ENCODE assay signal across 8 cellular contexts in the genomic region with DNA sequence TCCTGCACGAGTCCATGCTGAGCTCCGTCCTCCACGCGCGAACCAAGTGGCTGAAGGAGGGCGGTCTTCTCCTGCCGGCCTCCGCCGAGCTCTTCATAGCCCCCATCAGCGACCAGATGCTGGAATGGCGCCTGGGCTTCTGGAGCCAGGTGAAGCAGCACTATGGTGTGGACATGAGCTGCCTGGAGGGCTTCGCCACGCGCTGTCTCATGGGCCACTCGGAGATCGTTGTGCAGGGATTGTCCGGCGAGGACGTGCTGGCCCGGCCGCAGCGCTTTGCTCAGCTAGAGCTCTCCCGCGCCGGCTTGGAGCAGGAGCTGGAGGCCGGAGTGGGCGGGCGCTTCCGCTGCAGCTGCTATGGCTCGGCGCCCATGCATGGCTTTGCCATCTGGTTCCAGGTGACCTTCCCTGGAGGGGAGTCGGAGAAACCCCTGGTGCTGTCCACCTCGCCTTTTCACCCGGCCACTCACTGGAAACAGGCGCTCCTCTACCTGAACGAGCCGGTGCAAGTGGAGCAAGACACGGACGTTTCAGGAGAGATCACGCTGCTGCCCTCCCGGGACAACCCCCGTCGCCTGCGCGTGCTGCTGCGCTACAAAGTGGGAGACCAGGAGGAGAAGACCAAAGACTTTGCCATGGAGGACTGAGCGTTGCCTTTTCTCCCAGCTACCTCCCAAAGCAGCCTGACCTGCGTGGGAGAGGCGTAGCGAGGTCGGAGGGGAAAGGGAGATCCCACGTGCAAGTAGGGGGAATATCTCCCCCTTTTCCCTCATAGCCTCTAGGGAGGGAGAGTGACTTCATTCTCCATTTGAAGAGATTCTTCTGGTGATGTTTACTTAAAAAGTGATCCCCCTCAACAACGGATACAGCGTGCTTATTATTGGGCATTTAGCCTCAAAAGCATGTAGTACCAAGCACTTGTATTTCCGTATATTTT. TPM values are rescaled to one million over a fixed set of nuclear protein-coding genes. Genes with fewer than 3 reads are reported as not detected.
A peak's percentile ranks its signal among the peaks of the same experiment; 100 is the strongest.
DNase-seq lines count a peak whose midpoint lies in the region; ATAC-seq, FAIRE-seq and TF ChIP-seq lines count a peak whose summit lies in the region.

No MANE protein-coding gene starts in this region.

- intact Hi-C loops in endothelial cell of umbilical vein (cut with micrococcal nuclease) = loop anchor here (1.0 kb wide), 1 partner anchor 83 kb away; no protein-coding TSS in a partner anchor

- ATAC-seq in GM18867 (IDR thresholded peaks at IDR 0.05; ENCODE audit: unreplicated experiment) (peak; percentile 52), HG03064 (IDR thresholded peaks at IDR 0.05; ENCODE audit: low read depth, unreplicated experiment) (peak; percentile 63)

- peak overlapping the region; percentile 30 to 75 (median 73) for H3K4me3 ChIP-seq in endothelial cell of umbilical vein (replicated peaks in 1 of 3; ENCODE audit: insufficient read depth in 1 of 3, low read depth in 1 of 3, low read length in 3 of 3)

- no peaks in the 10 kb centered on the region for H3K9me3 ChIP-seq in endothelial cell of umbilical vein (replicated peaks; ENCODE audit: control insufficient read depth, insufficient read depth, low read length)

- TF ChIP-seq CTCF in endothelial cell of umbilical vein (IDR thresholded peaks at IDR 0.05; ENCODE audit: extremely low read depth in 1 of 2, insufficient read depth in 1 of 2, low read depth in 1 of 2, low read length in 2 of 2) = no peak

- FAIRE-seq in endothelial cell of umbilical vein (lab: Jason Lieb, UNC) = peak; percentile 75

- peaks cover 13% of the 10 kb centered on the region for H3K79me2 ChIP-seq in endothelial cell of umbilical vein (ENCODE audit: control insufficient read depth, insufficient read depth, low read length)

- no peaks in the 10 kb centered on the region for H3K9me1 ChIP-seq in endothelial cell of umbilical vein (replicated peaks; ENCODE audit: control insufficient read depth, extremely low read depth, insufficient read depth, low read length)

- H3K27me3 ChIP-seq in endothelial cell of umbilical vein (ENCODE audit: control insufficient read depth in 2 of 2, insufficient read depth in 2 of 2, low read length in 2 of 2) = no peaks in the 10 kb centered on the region

- POLR2A ChIA-PET in endothelial cell of umbilical vein (lab: Charles Lee) = no interaction called here

- no TSS peak for BruUV-seq in endothelial cell of umbilical vein (replicated peaks; lab: Mats Ljungman, UMichigan)

- peak overlapping the region; percentile 73 for H3K9ac ChIP-seq in endothelial cell of umbilical vein (replicated peaks; ENCODE audit: extremely low read depth, insufficient read depth, low read length)

- no peaks in the 10 kb centered on the region for H4K20me1 ChIP-seq in endothelial cell of umbilical vein (replicated peaks; ENCODE audit: control insufficient read depth, extremely low read depth, insufficient read depth, low read length)

- peaks cover 6% of the 10 kb centered on the region for H3K4me1 ChIP-seq in endothelial cell of umbilical vein (ENCODE audit: control insufficient read depth, extremely low read depth, insufficient read depth, low read length)

- peak overlapping the region; percentile 68 for H3K4me2 ChIP-seq in endothelial cell of umbilical vein (ENCODE audit: insufficient read depth, low read length)

- peak overlapping the region; percentile 67 for H2AFZ ChIP-seq in endothelial cell of umbilical vein (ENCODE audit: low read depth, low read length)

- CTCF ChIA-PET in endothelial cell of umbilical vein (lab: Charles Lee) = interaction anchor here (1.1 to 1.5 kb wide), 2 partner anchors 13 to 85 kb away, joined by 3 to 8 read pairs; no protein-coding TSS in a partner anchor

- peak overlapping the region; percentile 29 for H3K27ac ChIP-seq in endothelial cell of umbilical vein (ENCODE audit: insufficient read depth, low read depth, low read length)

- H3K36me3 ChIP-seq in endothelial cell of umbilical vein (ENCODE audit: control insufficient read depth in 2 of 2, extremely low read depth in 1 of 2, insufficient read depth in 2 of 2, low read length in 2 of 2) = no peaks in the 10 kb centered on the region

- TF ChIP-seq POLR2A in endothelial cell of umbilical vein (IDR thresholded peaks at IDR 0.05; ENCODE audit: low read depth, low read length) = no peak

- DNase-seq in AG08396 (ENCODE audit: low spot score) = peak; percentile 46
- DNase-seq in NCI-H2227 treated with DMSO at 0.1 percent for 48 hours (lab: John Stamatoyannopoulos, UW) = peak; percentile 52
- peak; percentile 86 for DNase-seq in activated CD8-positive, alpha-beta memory T cell treated with anti-CD3 and anti-CD28 coated beads for 24 hours
- DNase-seq in endothelial cell of umbilical vein (ENCODE audit: low read depth, low spot score) = peak; percentile 72
- peak; percentile 52 for DNase-seq in midbrain (lab: John Stamatoyannopoulos, UW)
- peak; percentile 22 to 29 for DNase-seq in stimulated activated CD8-positive, alpha-beta memory T cell treated with anti-CD3 and anti-CD28 coated beads, Interleukin-7, amount 100 ng/mL, for 48 hours (ENCODE audit: extremely low read depth in 1 of 2, low read depth in 1 of 2)

- dilution Hi-C loops in endothelial cell of umbilical vein (cut with MboI; ENCODE audit: extremely low pct_ligation_motif_present, low sequenced_read_pairs) = no loop called here

TF ChIP-seq in endothelial cell of umbilical vein, 7 proteins besides CTCF, POLR2A, EP300 and RAD21:
- TF ChIP-seq POLR2AphosphoS5 (IDR thresholded peaks at IDR 0.05; ENCODE audit: insufficient read depth, low read depth, low read length) = peak; percentile 30
- TF ChIP-seq FOS (IDR thresholded peaks at IDR 0.05; ENCODE audit: borderline replicate concordance, insufficient read depth, low read length) = no peak
TF ChIP-seq in endothelial cell of umbilical vein: peak in this region for 1.

RNA-seq across cellular contexts. Expression of gene PRMT6, which starts 1.0 kb away (rescaled TPM):
- total RNA-seq in endothelial cell of umbilical vein = 12.5 and 13.3 TPM in 2 replicates
- polyA plus RNA-seq in endothelial cell of umbilical vein = 7.8 and 8.4 TPM in 2 replicates
- polyA plus RNA-seq in endothelial cell of umbilical vein (2011; cell fraction: cytosol; rRNA removed) = 8.5 and 9.6 TPM in 2 replicates
- polyA plus RNA-seq in endothelial cell of umbilical vein (2011; cell fraction: nucleus; rRNA removed) = 3.2 and 4.4 TPM in 2 replicates
- 10.2 and 12.2 TPM in 2 replicates for polyA plus RNA-seq in endothelial cell of umbilical vein (2012)
- polyA minus RNA-seq in endothelial cell of umbilical vein = 7.7 and 8.5 TPM in 2 replicates
- 10.2 TPM for polyA minus RNA-seq in endothelial cell of umbilical vein (2011; cell fraction: cytosol; rRNA and poly(A)+ RNA removed)
- polyA minus RNA-seq in endothelial cell of umbilical vein (2011; cell fraction: nucleus; rRNA and poly(A)+ RNA removed) = 3.0 and 3.5 TPM in 2 replicates

Comparison
In these comparisons a context has a peak if more than half of its experiments do, and no peak if none do; other contexts are left out.
1. Peak in every context shown above with its lines: DNase-seq, ATAC-seq, H3K4me3 ChIP-seq and H3K27ac ChIP-seq.
2. DNase-seq: peak in every context shown above with its lines; median percentile 86 in activated CD8-positive, alpha-beta memory T cell treated with anti-CD3 and anti-CD28 coated beads for 24 hours; 72 in endothelial cell of umbilical vein; 52 in NCI-H2227 treated with DMSO at 0.1 percent for 48 hours; 52 in midbrain; 46 in AG08396; 26 in stimulated activated CD8-positive, alpha-beta memory T cell treated with anti-CD3 and anti-CD28 coated beads, Interleukin-7, amount 100 ng/mL, for 48 hours.